Comparison of ENCODE assay signal across 8 cellular contexts in the genomic region with DNA sequence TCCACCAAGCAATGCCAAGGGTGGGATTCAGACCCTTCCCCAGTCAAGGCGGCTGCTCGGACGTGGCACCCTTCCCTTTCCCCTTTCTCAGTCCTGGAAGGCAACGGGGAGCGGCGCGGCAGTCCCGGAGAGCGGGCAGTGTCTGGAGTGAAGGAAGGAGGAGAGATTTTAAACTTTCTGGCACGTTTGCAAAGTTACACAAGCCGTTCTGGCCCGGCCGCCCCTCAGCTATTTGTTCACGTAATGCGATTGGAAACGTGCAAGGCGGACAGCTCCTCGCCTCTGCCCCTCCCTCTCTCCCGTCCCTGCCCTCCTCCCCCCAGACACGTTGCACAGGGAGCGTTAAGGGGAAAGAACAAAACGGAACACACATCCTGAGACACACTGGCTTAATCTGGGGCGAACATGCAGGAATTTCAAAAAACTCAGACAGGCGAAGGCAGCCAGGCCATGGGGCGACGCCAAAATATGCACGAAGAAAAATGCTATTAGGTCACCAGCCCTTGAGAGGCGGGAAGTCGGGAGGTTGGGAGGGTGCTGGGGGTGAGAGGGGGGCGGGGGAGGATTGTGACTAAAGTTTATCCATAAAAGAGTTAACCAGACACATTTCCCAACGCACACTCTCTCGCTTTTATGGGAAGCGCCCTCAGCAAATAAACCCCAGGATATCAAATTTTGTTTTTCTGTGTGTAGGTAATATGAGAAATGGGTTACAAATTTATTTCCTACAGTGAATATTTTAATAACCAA. TPM values are rescaled to one million over a fixed set of nuclear protein-coding genes. Genes with fewer than 3 reads are reported as not detected.
DNase-seq lines count a peak whose midpoint lies in the region; ATAC-seq and TF ChIP-seq lines count a peak whose summit lies in the region.

A gene with protein sequence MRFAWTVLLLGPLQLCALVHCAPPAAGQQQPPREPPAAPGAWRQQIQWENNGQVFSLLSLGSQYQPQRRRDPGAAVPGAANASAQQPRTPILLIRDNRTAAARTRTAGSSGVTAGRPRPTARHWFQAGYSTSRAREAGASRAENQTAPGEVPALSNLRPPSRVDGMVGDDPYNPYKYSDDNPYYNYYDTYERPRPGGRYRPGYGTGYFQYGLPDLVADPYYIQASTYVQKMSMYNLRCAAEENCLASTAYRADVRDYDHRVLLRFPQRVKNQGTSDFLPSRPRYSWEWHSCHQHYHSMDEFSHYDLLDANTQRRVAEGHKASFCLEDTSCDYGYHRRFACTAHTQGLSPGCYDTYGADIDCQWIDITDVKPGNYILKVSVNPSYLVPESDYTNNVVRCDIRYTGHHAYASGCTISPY (minus strand): TSS at position 144 of the 750 bp plus-strand sequence. CDS start 274 bp downstream, outside the sequence.

- peaks cover 16% of the 10 kb centered on the region for H3K4me1 Mint-ChIP-seq in activated B cell treated with CpG ODN at 0.5 μM for 24 hours

- peaks cover 48% of the 10 kb centered on the region for H3K27me3 Mint-ChIP-seq in activated B cell treated with CpG ODN at 0.5 μM for 24 hours

- no peaks in the 10 kb centered on the region for H3K79me2 ChIP-seq in neural cell (replicated peaks; ENCODE audit: insufficient read depth, low read length)

- H3K27ac ChIP-seq in neural cell (ENCODE audit: low read length), result no peak within 1 kb of the TSS

- TF ChIP-seq CTCF in activated B cell treated with CpG ODN at 0.5 μM for 24 hours (IDR thresholded peaks at IDR 0.05), result no peak
- TF ChIP-seq CTCF in fibroblast of villous mesenchyme (IDR thresholded peaks at IDR 0.05; ENCODE audit: insufficient read depth, low read depth, low read length), result no peak
- no peak for TF ChIP-seq CTCF in neural cell (IDR thresholded peaks at IDR 0.05; ENCODE audit: poor library complexity, severe bottlenecking)

- H3F3A ChIP-seq in neural cell (ENCODE audit: insufficient read depth, low read length, poor library complexity, severe bottlenecking), result no peaks in the 10 kb centered on the region

- H3K4me2 ChIP-seq in neural cell (ENCODE audit: low read length), result peak within 1 kb of the TSS; percentile 76

- H3K9me3 Mint-ChIP-seq in activated B cell treated with CpG ODN at 0.5 μM for 24 hours, result no peaks in the 10 kb centered on the region

- H3K9me3 ChIP-seq in ES-I3 (ENCODE audit: control insufficient read depth, insufficient read depth, low read length), result no peaks in the 10 kb centered on the region
- no peaks in the 10 kb centered on the region for H3K9me3 ChIP-seq in neural cell (ENCODE audit: low read length)

- H3K36me3 ChIP-seq in ES-I3 (ENCODE audit: insufficient read depth, low read length) (no peaks in the 10 kb centered on the region), neural cell (ENCODE audit: insufficient read depth, low read length) (no peaks in the 10 kb centered on the region)

- intact Hi-C loops in activated B cell treated with CpG ODN at 0.5 μM for 24 hours (cut with micrococcal nuclease), result no loop called here

- H3K9ac ChIP-seq in ES-I3 (ENCODE audit: low read depth, low read length) (peak within 1 kb of the TSS; percentile 81), neural cell (ENCODE audit: low read length) (peak within 1 kb of the TSS; percentile 55)

- peak within 1 kb of the TSS; percentile 57 for H3K4me3 Mint-ChIP-seq in activated B cell treated with CpG ODN at 0.5 μM for 24 hours

- H3K36me3 Mint-ChIP-seq in activated B cell treated with CpG ODN at 0.5 μM for 24 hours (ENCODE audit: low read depth), result no peaks in the 10 kb centered on the region

- CTCF ChIA-PET in activated B cell treated with CpG ODN at 0.5 μM for 24 hours (lab: Charles Lee), result no interaction called here

- no peaks in the 10 kb centered on the region for H4K20me1 ChIP-seq in neural cell (ENCODE audit: insufficient read depth)

- H3K27ac Mint-ChIP-seq in activated B cell treated with CpG ODN at 0.5 μM for 24 hours, result no peak within 1 kb of the TSS

- H3K27me3 ChIP-seq in neural cell (ENCODE audit: insufficient read depth, low read depth, low read length), result peaks cover 39% of the 10 kb centered on the region

- POLR2A ChIA-PET in activated B cell treated with CpG ODN at 0.5 μM for 24 hours (lab: Charles Lee), result no interaction called here

- ATAC-seq in activated B cell treated with CpG ODN at 0.5 μM for 24 hours (ENCODE audit: low read depth), result no peak

- peak; percentile 88 for DNase-seq in HT1080 (ENCODE audit: low read depth)
- no peak for DNase-seq in activated B cell treated with CpG ODN at 0.5 μM for 24 hours
- peak; percentile 97 for DNase-seq in fibroblast of villous mesenchyme (ENCODE audit: low read depth)
- no peak for DNase-seq in OCI-M2 (lab: John Stamatoyannopoulos, UW; ENCODE audit: unreplicated experiment)
- no peak for DNase-seq in hippocampal formation (lab: John Stamatoyannopoulos, UW)
- no peak for DNase-seq in cerebellar nuclear complex (lab: John Stamatoyannopoulos, UW)

- peaks cover 4% of the 10 kb centered on the region; the same call in 1 of the 2 replicates for H3K4me1 ChIP-seq in ES-I3 (ENCODE audit: insufficient read depth, low read length)

- no peak for TF ChIP-seq RAD21 in neural cell (conservative IDR thresholded peaks at IDR 0.05)

- peak within 1 kb of the TSS; percentile 97 for H3K4me3 ChIP-seq in fibroblast of villous mesenchyme (ENCODE audit: low read depth, low read length)
- H3K4me3 ChIP-seq in neural cell (ENCODE audit: low read length), result peak within 1 kb of the TSS; percentile 75

- peak within 1 kb of the TSS; percentile 14 for H2AFZ ChIP-seq in neural cell (ENCODE audit: low read depth, low read length)

- no peak for TF ChIP-seq EP300 in neural cell (conservative IDR thresholded peaks at IDR 0.05; ENCODE audit: poor library complexity, severe bottlenecking)

- H3K9me2 ChIP-seq in neural cell (ENCODE audit: insufficient read depth, low read length), result no peaks in the 10 kb centered on the region

TF ChIP-seq in neural cell, 6 proteins besides CTCF, POLR2A, EP300 and RAD21:
- no peak for TF ChIP-seq SMC3 (conservative IDR thresholded peaks at IDR 0.05; ENCODE audit: poor library complexity)
- no peak for TF ChIP-seq EZH2 (IDR thresholded peaks at IDR 0.05; ENCODE audit: borderline replicate concordance, insufficient read depth, low read length, poor library complexity, severe bottlenecking)
- TF ChIP-seq, protein P1, sequence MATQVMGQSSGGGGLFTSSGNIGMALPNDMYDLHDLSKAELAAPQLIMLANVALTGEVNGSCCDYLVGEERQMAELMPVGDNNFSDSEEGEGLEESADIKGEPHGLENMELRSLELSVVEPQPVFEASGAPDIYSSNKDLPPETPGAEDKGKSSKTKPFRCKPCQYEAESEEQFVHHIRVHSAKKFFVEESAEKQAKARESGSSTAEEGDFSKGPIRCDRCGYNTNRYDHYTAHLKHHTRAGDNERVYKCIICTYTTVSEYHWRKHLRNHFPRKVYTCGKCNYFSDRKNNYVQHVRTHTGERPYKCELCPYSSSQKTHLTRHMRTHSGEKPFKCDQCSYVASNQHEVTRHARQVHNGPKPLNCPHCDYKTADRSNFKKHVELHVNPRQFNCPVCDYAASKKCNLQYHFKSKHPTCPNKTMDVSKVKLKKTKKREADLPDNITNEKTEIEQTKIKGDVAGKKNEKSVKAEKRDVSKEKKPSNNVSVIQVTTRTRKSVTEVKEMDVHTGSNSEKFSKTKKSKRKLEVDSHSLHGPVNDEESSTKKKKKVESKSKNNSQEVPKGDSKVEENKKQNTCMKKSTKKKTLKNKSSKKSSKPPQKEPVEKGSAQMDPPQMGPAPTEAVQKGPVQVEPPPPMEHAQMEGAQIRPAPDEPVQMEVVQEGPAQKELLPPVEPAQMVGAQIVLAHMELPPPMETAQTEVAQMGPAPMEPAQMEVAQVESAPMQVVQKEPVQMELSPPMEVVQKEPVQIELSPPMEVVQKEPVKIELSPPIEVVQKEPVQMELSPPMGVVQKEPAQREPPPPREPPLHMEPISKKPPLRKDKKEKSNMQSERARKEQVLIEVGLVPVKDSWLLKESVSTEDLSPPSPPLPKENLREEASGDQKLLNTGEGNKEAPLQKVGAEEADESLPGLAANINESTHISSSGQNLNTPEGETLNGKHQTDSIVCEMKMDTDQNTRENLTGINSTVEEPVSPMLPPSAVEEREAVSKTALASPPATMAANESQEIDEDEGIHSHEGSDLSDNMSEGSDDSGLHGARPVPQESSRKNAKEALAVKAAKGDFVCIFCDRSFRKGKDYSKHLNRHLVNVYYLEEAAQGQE (IDR thresholded peaks at IDR 0.05; ENCODE audit: borderline replicate concordance), result no peak
- TF ChIP-seq TAF1 (IDR thresholded peaks at IDR 0.05; ENCODE audit: low read depth), result no peak
- TF ChIP-seq MXI1 (conservative IDR thresholded peaks at IDR 0.05; ENCODE audit: poor library complexity, severe bottlenecking), result no peak
- TF ChIP-seq POLR2AphosphoS5 (IDR thresholded peaks at IDR 0.05), result no peak

RNA-seq across cellular contexts. Expression of the gene that starts here (rescaled TPM):
- total RNA-seq in HT1080 (2014; rRNA removed; shearing (Covaris generic)), result 7.9 and 10.2 TPM in 2 replicates
- polyA plus RNA-seq in HT1080 (2015; cell fraction: cytosol; rRNA removed), result 41.6 and 54.5 TPM in 2 replicates
- 147 and 156 TPM in 2 replicates for polyA plus RNA-seq in HT1080 (2015; cell fraction: nucleus; rRNA removed)
- total RNA-seq in activated B cell treated with CpG ODN at 0.5 μM for 24 hours, result not detected in 2 replicates
- 91.1 and 131 TPM in 2 replicates for total RNA-seq in fibroblast of villous mesenchyme
- polyA plus RNA-seq in neural cell, result 0.06 and 0.52 TPM in 2 replicates
- polyA minus RNA-seq in neural cell, result under 0.01 and 0.35 TPM in 2 replicates

Comparison
In these comparisons a context has a peak if more than half of its experiments do, and no peak if none do; other contexts are left out.
1. DNase-seq: peak in HT1080 (single experiment) and fibroblast of villous mesenchyme (single experiment); none in activated B cell treated with CpG ODN at 0.5 μM for 24 hours (single experiment), OCI-M2 (single experiment), hippocampal formation (0 of 2) and cerebellar nuclear complex (0 of 2).